Comparison of ENCODE assay signal across 19 cellular contexts in the genomic region with DNA sequence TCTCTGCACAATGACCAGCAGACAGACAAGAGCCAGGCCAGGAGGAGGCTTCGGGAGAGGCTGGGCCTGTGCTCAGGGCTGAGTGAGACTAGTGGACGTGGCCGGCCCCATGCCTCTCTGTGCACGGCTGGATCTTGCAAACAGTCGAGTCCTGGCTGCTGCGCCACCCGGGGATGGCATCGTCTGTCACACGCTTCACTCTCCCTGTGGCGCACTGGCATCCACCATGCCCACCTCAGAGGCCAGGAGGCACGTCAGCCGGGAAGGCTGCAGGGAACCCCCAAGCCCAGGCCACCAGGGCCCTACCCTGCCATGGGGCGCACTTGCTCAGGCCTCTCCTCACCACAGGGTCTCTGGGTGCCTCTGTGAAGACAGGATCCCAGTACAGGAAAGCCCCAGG.
DNase-seq lines count a peak whose midpoint lies in the region; ATAC-seq and TF ChIP-seq lines count a peak whose summit lies in the region.
"Had no signal": no experiment of that assay in that cellular context is flagged by ENCODE, and none has a peak within 500 bp of the region (broad histone marks: within the 10 kb centered on the region; RNA-seq: fewer than 3 reads in every experiment).

No MANE protein-coding gene starts in this region.

- H3K4ac ChIP-seq in H9 (ENCODE audit: low read depth, low read length), result no peak overlapping the region

- intact Hi-C loops in thyroid gland (cut with DNase I), result no loop called here

- H3K36me3 Mint-ChIP-seq in H9 (ENCODE audit: insufficient read depth in 1 of 3, low read depth in 3 of 3) (no peaks in the 10 kb centered on the region), WTC11 (no peaks in the 10 kb centered on the region), endodermal cell (ENCODE audit: low read depth) (no peaks in the 10 kb centered on the region)

- no peak overlapping the region for H3K18ac ChIP-seq in H9 (ENCODE audit: insufficient read length, low read depth, low read length)

- no peaks in the 10 kb centered on the region for H4K20me1 ChIP-seq in H9 (ENCODE audit: control insufficient read depth, insufficient read depth, insufficient read length)

- no peak overlapping the region for H2BK5ac ChIP-seq in H9 (ENCODE audit: insufficient read length, low read length)

- no peak overlapping the region for H3K4me2 ChIP-seq in H9 (ENCODE audit: insufficient read depth, insufficient read length, low read length)

- no peaks in the 10 kb centered on the region for H3K79me2 ChIP-seq in H9 (ENCODE audit: insufficient read depth, low read length)

- no peak for TF ChIP-seq POLR2A in thyroid gland (IDR thresholded peaks at IDR 0.05)

- DNase-seq in H9 (no peak), WTC11 (ENCODE audit: low spot score) (no peak), endodermal cell (no peak), thyroid gland (no peak), NCI-H524 (lab: John Stamatoyannopoulos, UW) (no peak), ureter (ENCODE audit: low spot score) (no peak)
- no peak for DNase-seq in stimulated activated CD4-positive, alpha-beta T cell treated with anti-CD3 and anti-CD28 coated beads, Interleukin-4, amount 100 ng/mL, for 1 hour
- DNase-seq: ACHN; BE2C; C1 segment of cervical spinal cord; Caco-2; CD4-positive, alpha-beta T cell; DMS153; DMS79; GDM1; GM23248; HFFc6 had no signal

- H2BK120ac ChIP-seq in H9 (ENCODE audit: low read depth, low read length, poor library complexity, severe bottlenecking), result no peak overlapping the region

- no peak overlapping the region for H2BK12ac ChIP-seq in H9 (ENCODE audit: insufficient read length, low read depth, low read length)

- H2BK20ac ChIP-seq in H9 (ENCODE audit: low read depth, low read length, poor library complexity, severe bottlenecking), result no peak overlapping the region

- CTCF ChIA-PET in WTC11 (lab: Charles Lee), result no interaction called here

- TF ChIP-seq CTCF in H9 (conservative IDR thresholded peaks at IDR 0.05) (no peak), WTC11 (IDR thresholded peaks at IDR 0.05) (no peak), endodermal cell (conservative IDR thresholded peaks at IDR 0.05) (no peak), thyroid gland (IDR thresholded peaks at IDR 0.05) (no peak)

- no peak overlapping the region for H2BK15ac ChIP-seq in H9 (ENCODE audit: low read depth, low read length)

- no peak overlapping the region for H3K4me3 ChIP-seq in endodermal cell (ENCODE audit: low read length)
- H3K4me3 ChIP-seq in thyroid gland (replicated peaks in 1 of 3), result no peak overlapping the region
- H3K4me3 ChIP-seq: GM23248 had no signal

- no peak overlapping the region for H3K23ac ChIP-seq in H9 (ENCODE audit: insufficient read length, low read depth, low read length)

- H3K9ac ChIP-seq in H9 (ENCODE audit: extremely low read depth, insufficient read length, low read length) (no peak overlapping the region), endodermal cell (ENCODE audit: extremely low read depth, low read length, poor library complexity, severe bottlenecking) (no peak overlapping the region)
- H3K9ac ChIP-seq: GM23248 had no signal

- H3K27me3 ChIP-seq in H9 (ENCODE audit: insufficient read depth, low read length), result no peaks in the 10 kb centered on the region
- H3K27me3 ChIP-seq in endodermal cell (ENCODE audit: control insufficient read depth, insufficient read depth, low read length, poor library complexity, severe bottlenecking), result no peaks in the 10 kb centered on the region
- H3K27me3 ChIP-seq in thyroid gland, result no peaks in the 10 kb centered on the region

- H2AFZ ChIP-seq in H9 (ENCODE audit: low read length), result no peak overlapping the region
- H2AFZ ChIP-seq: GM23248 had no signal

- H3K9me3 Mint-ChIP-seq in H9, result no peaks in the 10 kb centered on the region; a peak in 2 of 5 replicates
- no peaks in the 10 kb centered on the region for H3K9me3 Mint-ChIP-seq in WTC11
- H3K9me3 Mint-ChIP-seq in endodermal cell, result no peaks in the 10 kb centered on the region
- H3K9me3 Mint-ChIP-seq: CD4-positive, alpha-beta T cell; HFFc6 had no signal

- no peak overlapping the region for H3K27ac ChIP-seq in H9 (ENCODE audit: insufficient read length, low read depth, low read length)
- peak overlapping the region; percentile 41 for H3K27ac ChIP-seq in endodermal cell (ENCODE audit: low read depth, low read length)
- H3K27ac ChIP-seq in thyroid gland, result peak overlapping the region in 2 of 3 donors; percentile 17 to 88
- H3K27ac ChIP-seq: GM23248, HL-60 had no signal

- no peaks in the 10 kb centered on the region for H3K4me1 ChIP-seq in H9 (ENCODE audit: insufficient read depth, low read length)
- no peaks in the 10 kb centered on the region for H3K4me1 ChIP-seq in endodermal cell (ENCODE audit: control insufficient read depth, insufficient read depth, low read length)
- peaks cover 45 to 54% of the 10 kb centered on the region in 2 donors for H3K4me1 ChIP-seq in thyroid gland
- H3K4me1 ChIP-seq: BE2C, Caco-2 had no signal

- H4K8ac ChIP-seq in H9 (replicated peaks; ENCODE audit: insufficient read length, low read depth, low read length), result no peak overlapping the region

- ATAC-seq in WTC11, result no peak
- ATAC-seq: HCT116 had no signal

- H3K14ac ChIP-seq in H9 (ENCODE audit: insufficient read depth, low read length), result 0 out of 2 replicates have a peak overlapping the region, but pooled peaks have one; percentile 41

- H2AK5ac ChIP-seq in H9 (ENCODE audit: insufficient read length, low read length), result no peak overlapping the region

- H3T11ph ChIP-seq in H9 (ENCODE audit: low read length), result no peak overlapping the region

- no peaks in the 10 kb centered on the region for H3K79me1 ChIP-seq in H9 (ENCODE audit: insufficient read depth, low read depth, low read length, poor library complexity, severe bottlenecking)

- H3K23me2 ChIP-seq in H9 (ENCODE audit: insufficient read length, low read depth, low read length, poor library complexity, severe bottlenecking), result no peaks in the 10 kb centered on the region

- H3K27ac Mint-ChIP-seq in H9, result no peak overlapping the region; a peak in 1 of 7 replicates
- peak overlapping the region; percentile 45; the same call in 1 of the 2 replicates for H3K27ac Mint-ChIP-seq in WTC11
- no peak overlapping the region for H3K27ac Mint-ChIP-seq in endodermal cell
- H3K27ac Mint-ChIP-seq: CD4-positive, alpha-beta T cell; HFFc6 had no signal

- H3K27me3 Mint-ChIP-seq in H9 (ENCODE audit: low read depth), result no peaks in the 10 kb centered on the region
- no peaks in the 10 kb centered on the region; the same call in 1 of the 2 replicates for H3K27me3 Mint-ChIP-seq in WTC11 (ENCODE audit: low read depth)
- no peaks in the 10 kb centered on the region for H3K27me3 Mint-ChIP-seq in endodermal cell (ENCODE audit: insufficient read depth)
- H3K27me3 Mint-ChIP-seq: CD4-positive, alpha-beta T cell had no signal

- H4K5ac ChIP-seq in H9 (ENCODE audit: insufficient read length, low read depth, low read length), result no peak overlapping the region

- no peak overlapping the region for H3K56ac ChIP-seq in H9 (ENCODE audit: insufficient read length, low read depth, low read length)

- H3K9me3 ChIP-seq in H9 (ENCODE audit: control insufficient read depth, low read depth, low read length), result no peaks in the 10 kb centered on the region
- H3K9me3 ChIP-seq in endodermal cell (ENCODE audit: control insufficient read depth, low read length), result no peaks in the 10 kb centered on the region
- H3K9me3 ChIP-seq in thyroid gland, result no peaks in the 10 kb centered on the region
- H3K9me3 ChIP-seq: BE2C, Caco-2 had no signal

- H3K4me1 Mint-ChIP-seq in H9, result peaks cover 0 to 2% of the 10 kb centered on the region in 2 experiments; a peak in 1 of 4 replicates
- no peaks in the 10 kb centered on the region for H3K4me1 Mint-ChIP-seq in WTC11
- H3K4me1 Mint-ChIP-seq in endodermal cell, result no peaks in the 10 kb centered on the region

- POLR2A ChIA-PET in WTC11 (lab: Charles Lee), result no interaction called here

- H4K91ac ChIP-seq in H9 (ENCODE audit: insufficient read length, low read depth, low read length), result no peak overlapping the region

- H3K36me3 ChIP-seq in endodermal cell (ENCODE audit: control insufficient read depth, insufficient read depth, low read length) (no peaks in the 10 kb centered on the region), thyroid gland (no peaks in the 10 kb centered on the region)
- H3K36me3 ChIP-seq: BE2C had no signal

- H3K4me3 Mint-ChIP-seq in H9 (no peak overlapping the region), WTC11 (no peak overlapping the region), endodermal cell (no peak overlapping the region)
- H3K4me3 Mint-ChIP-seq: CD4-positive, alpha-beta T cell; HFFc6 had no signal

- WGBS in H9 (ENCODE audit: extremely low coverage, insufficient read length, low lambda C conversion rate), result no CpG with 5 or more reads among the region's 13 CpGs
- 92 to 97% methylated on average over 10 to 13 of the region's 13 CpGs for WGBS in endodermal cell (ENCODE audit: insufficient coverage in 1 of 2, insufficient read length in 1 of 2), 2 experiments
- WGBS in thyroid gland, 2 donors, result 96 to 97% methylated on average over 8 to 9 of the region's 13 CpGs

TF ChIP-seq in WTC11, 78 proteins besides CTCF, POLR2A, EP300 and RAD21 (continues in another document):
- TF ChIP-seq E2F1 (CRISPR knock-in tag; IDR thresholded peaks at IDR 0.05), result no peak
- TF ChIP-seq GABPB1 (CRISPR knock-in tag; IDR thresholded peaks at IDR 0.05), result no peak
